In the genomic region with DNA sequence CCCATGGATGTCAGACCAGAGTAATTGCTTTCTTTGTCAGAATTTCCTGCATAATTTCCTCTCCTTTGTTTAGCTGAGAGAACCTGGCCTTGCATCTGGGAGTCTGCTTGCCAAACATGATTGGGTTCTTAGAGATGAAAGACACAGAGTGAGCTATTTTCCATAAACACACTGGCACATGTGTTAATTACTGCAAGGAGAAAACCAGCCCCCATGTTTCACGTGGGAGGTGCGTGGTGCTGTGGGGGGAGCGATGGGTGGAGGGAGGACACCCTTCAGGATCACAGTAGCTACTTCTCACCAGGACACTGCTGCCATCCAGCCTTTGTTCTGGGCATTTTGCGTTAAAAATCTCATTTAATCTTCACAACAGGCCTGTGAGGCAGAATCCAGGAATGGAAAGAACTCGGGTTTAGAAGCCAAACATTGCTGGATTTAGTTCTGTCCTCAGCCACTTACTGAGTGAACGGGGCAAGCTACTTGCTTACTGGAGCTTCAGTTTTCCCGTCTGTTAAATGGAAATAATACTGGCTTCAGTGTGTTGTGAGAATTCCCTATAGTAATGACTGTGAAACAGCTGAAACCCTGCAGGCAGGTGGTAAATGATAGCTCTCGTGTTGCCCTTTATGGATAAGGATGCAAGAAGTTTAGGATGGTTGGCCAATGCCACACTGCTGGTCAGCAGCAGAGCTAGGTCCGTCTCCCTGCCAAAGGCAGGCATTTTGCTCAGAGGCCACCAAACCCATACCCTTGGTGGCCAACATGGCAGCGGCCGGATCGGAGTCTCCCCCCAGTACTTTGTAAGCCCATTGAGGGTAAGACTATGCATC, we compare ENCODE assay signal across 14 cellular contexts.
DNase-seq lines count a peak whose midpoint lies in the region; ATAC-seq and TF ChIP-seq lines count a peak whose summit lies in the region.
"Had no signal": no experiment of that assay in that cellular context is flagged by ENCODE, and none has a peak within 500 bp of the region (broad histone marks: within the 10 kb centered on the region; RNA-seq: fewer than 3 reads in every experiment).

No MANE protein-coding gene starts in this region.

- peak; percentile 10 for DNase-seq in activated CD8-positive, alpha-beta memory T cell treated with anti-CD3 and anti-CD28 coated beads, Interleukin-2, amount 50 U/mL, for 48 hours
- DNase-seq in activated CD8-positive, alpha-beta memory T cell treated with anti-CD3 and anti-CD28 coated beads, Interleukin-2, amount 10 ng/mL, durations not matched to agents 7 days and 5 days, result no peak
- DNase-seq in NCI-H2227 treated with DMSO at 0.1 percent for 48 hours (lab: John Stamatoyannopoulos, UW) (peak; percentile 49), progenitor cell of endocrine pancreas (ENCODE audit: low spot score, unreplicated experiment) (no peak)
- peak; percentile 4 for DNase-seq in stimulated activated CD8-positive, alpha-beta memory T cell treated with anti-CD3 and anti-CD28 coated beads, Interleukin-4, amount 100 ng/mL, for 48 hours
- DNase-seq: 8988T; activated B cell treated with CpG ODN at 0.5 μM for 24 hours; activated CD8-positive, alpha-beta memory T cell treated with anti-CD3 and anti-CD28 coated beads, Interleukin-2, amount 50 U/mL, for 4 hours; activated naive CD8-positive, alpha-beta T cell treated with anti-CD3 and anti-CD28 coated beads, Interleukin-2, amount 50 U/mL, for 24 hours; cortex of kidney had no signal

- peaks cover 3% of the 10 kb centered on the region for H3K27me3 Mint-ChIP-seq in activated CD8-positive, alpha-beta memory T cell treated with anti-CD3 and anti-CD28 coated beads, Interleukin-2, amount 10 ng/mL, durations not matched to agents 7 days and 5 days
- H3K27me3 Mint-ChIP-seq in progenitor cell of endocrine pancreas, result peaks cover 3% of the 10 kb centered on the region
- H3K27me3 Mint-ChIP-seq: activated naive CD8-positive, alpha-beta T cell treated with anti-CD3 and anti-CD28 coated beads, Interleukin-2, amount 50 U/mL, for 24 hours had no signal

- H3K4me1 Mint-ChIP-seq in activated CD8-positive, alpha-beta memory T cell treated with anti-CD3 and anti-CD28 coated beads, Interleukin-2, amount 10 ng/mL, durations not matched to agents 7 days and 5 days, result no peaks in the 10 kb centered on the region
- H3K4me1 Mint-ChIP-seq in progenitor cell of endocrine pancreas (ENCODE audit: low read depth), result peaks cover 29% of the 10 kb centered on the region
- H3K4me1 Mint-ChIP-seq: activated B cell treated with CpG ODN at 0.5 μM for 24 hours; activated naive CD8-positive, alpha-beta T cell treated with anti-CD3 and anti-CD28 coated beads, Interleukin-2, amount 50 U/mL, for 24 hours had no signal

- no peak for TF ChIP-seq CTCF in progenitor cell of endocrine pancreas (IDR thresholded peaks at IDR 0.05; ENCODE audit: unreplicated experiment)

- H3K4me3 Mint-ChIP-seq in activated CD8-positive, alpha-beta memory T cell treated with anti-CD3 and anti-CD28 coated beads, Interleukin-2, amount 10 ng/mL, durations not matched to agents 7 days and 5 days, result no peak overlapping the region
- H3K4me3 Mint-ChIP-seq in progenitor cell of endocrine pancreas (ENCODE audit: low read depth), result no peak overlapping the region
- H3K4me3 Mint-ChIP-seq: activated B cell treated with CpG ODN at 0.5 μM for 24 hours; activated naive CD8-positive, alpha-beta T cell treated with anti-CD3 and anti-CD28 coated beads, Interleukin-2, amount 50 U/mL, for 24 hours had no signal

- no peaks in the 10 kb centered on the region for H3K36me3 Mint-ChIP-seq in activated CD8-positive, alpha-beta memory T cell treated with anti-CD3 and anti-CD28 coated beads, Interleukin-2, amount 10 ng/mL, durations not matched to agents 7 days and 5 days
- no peaks in the 10 kb centered on the region for H3K36me3 Mint-ChIP-seq in progenitor cell of endocrine pancreas (ENCODE audit: insufficient read depth)

- H3K27ac Mint-ChIP-seq in activated CD8-positive, alpha-beta memory T cell treated with anti-CD3 and anti-CD28 coated beads, Interleukin-2, amount 10 ng/mL, durations not matched to agents 7 days and 5 days, result no peak overlapping the region
- no peak overlapping the region for H3K27ac Mint-ChIP-seq in progenitor cell of endocrine pancreas
- H3K27ac Mint-ChIP-seq: activated B cell treated with CpG ODN at 0.5 μM for 24 hours; activated naive CD8-positive, alpha-beta T cell treated with anti-CD3 and anti-CD28 coated beads, Interleukin-2, amount 50 U/mL, for 24 hours had no signal

- H3K9me3 Mint-ChIP-seq in activated CD8-positive, alpha-beta memory T cell treated with anti-CD3 and anti-CD28 coated beads, Interleukin-2, amount 10 ng/mL, durations not matched to agents 7 days and 5 days (ENCODE audit: low read depth), result no peaks in the 10 kb centered on the region
- no peaks in the 10 kb centered on the region for H3K9me3 Mint-ChIP-seq in progenitor cell of endocrine pancreas (ENCODE audit: low read depth)
- H3K9me3 Mint-ChIP-seq: activated B cell treated with CpG ODN at 0.5 μM for 24 hours; activated naive CD8-positive, alpha-beta T cell treated with anti-CD3 and anti-CD28 coated beads, Interleukin-2, amount 50 U/mL, for 24 hours had no signal

- ATAC-seq in activated CD8-positive, alpha-beta memory T cell treated with anti-CD3 and anti-CD28 coated beads, Interleukin-2, amount 10 ng/mL, durations not matched to agents 7 days and 5 days, result no peak
- peak; percentile 2 for ATAC-seq in esophagus mucosa
- ATAC-seq in HG03439 (IDR thresholded peaks at IDR 0.05; ENCODE audit: unreplicated experiment), result no peak
- ATAC-seq in HG03565 (IDR thresholded peaks at IDR 0.05; ENCODE audit: unreplicated experiment), result no peak
- ATAC-seq: activated naive CD8-positive, alpha-beta T cell treated with anti-CD3 and anti-CD28 coated beads, Interleukin-2, amount 50 U/mL, for 24 hours; SK-N-SH treated with all-trans-retinoic acid at 6 μM for 48 hours had no signal

- CTCF ChIA-PET in activated CD8-positive, alpha-beta memory T cell treated with anti-CD3 and anti-CD28 coated beads, Interleukin-2, amount 10 ng/mL, durations not matched to agents 7 days and 5 days (lab: Charles Lee), result no interaction called here

Comparison
In these comparisons a context has a peak if more than half of its experiments do, and no peak if none do; other contexts are left out.
1. DNase-seq: peak in activated CD8-positive, alpha-beta memory T cell treated with anti-CD3 and anti-CD28 coated beads, Interleukin-2, amount 50 U/mL, for 48 hours (single experiment), NCI-H2227 treated with DMSO at 0.1 percent for 48 hours (single experiment) and stimulated activated CD8-positive, alpha-beta memory T cell treated with anti-CD3 and anti-CD28 coated beads, Interleukin-4, amount 100 ng/mL, for 48 hours (single experiment); none in activated CD8-positive, alpha-beta memory T cell treated with anti-CD3 and anti-CD28 coated beads, Interleukin-2, amount 10 ng/mL, durations not matched to agents 7 days and 5 days (single experiment) and progenitor cell of endocrine pancreas (single experiment).